Comparison of ENCODE assay signal across 1 cellular context in the genomic region with DNA sequence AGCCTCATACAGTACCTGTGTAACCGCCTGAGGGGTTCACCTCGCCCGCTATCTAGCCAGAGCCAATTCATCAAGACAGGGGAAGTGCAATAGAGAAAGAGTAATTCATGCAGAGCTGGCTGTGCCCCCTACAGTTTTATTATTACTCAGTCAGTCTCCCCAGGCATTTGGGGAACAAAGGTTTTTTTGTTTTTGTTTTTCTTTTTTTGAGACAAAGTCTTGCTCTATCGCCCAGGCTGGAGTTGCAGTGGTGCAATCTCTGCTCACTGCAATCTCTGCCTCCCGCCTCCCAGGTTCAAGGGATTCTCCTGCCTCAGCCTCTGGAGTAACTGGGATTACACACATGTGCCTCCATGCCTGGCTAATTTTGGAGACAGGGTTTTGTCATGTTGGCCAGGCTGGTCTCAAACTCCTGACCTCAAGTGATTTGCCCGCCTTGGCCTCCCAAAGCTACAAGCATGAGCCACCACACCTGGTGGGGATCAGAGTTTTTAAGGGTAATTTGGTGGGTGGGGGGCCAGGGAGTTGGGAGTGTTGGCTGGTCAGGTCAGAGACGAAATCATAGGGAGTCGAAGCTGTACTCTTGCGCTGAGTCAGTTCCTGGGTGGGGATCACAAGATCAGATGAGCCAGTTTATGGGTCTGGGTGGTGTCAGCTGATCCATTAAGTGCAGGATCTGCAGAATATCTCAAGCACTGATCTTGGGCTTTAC.
TF ChIP-seq lines count a peak whose summit lies in the region.

No MANE protein-coding gene starts in this region.

TF ChIP-seq in H1, 55 proteins besides CTCF, POLR2A, EP300 and RAD21 (continued from another document):
- TF ChIP-seq, protein P1, sequence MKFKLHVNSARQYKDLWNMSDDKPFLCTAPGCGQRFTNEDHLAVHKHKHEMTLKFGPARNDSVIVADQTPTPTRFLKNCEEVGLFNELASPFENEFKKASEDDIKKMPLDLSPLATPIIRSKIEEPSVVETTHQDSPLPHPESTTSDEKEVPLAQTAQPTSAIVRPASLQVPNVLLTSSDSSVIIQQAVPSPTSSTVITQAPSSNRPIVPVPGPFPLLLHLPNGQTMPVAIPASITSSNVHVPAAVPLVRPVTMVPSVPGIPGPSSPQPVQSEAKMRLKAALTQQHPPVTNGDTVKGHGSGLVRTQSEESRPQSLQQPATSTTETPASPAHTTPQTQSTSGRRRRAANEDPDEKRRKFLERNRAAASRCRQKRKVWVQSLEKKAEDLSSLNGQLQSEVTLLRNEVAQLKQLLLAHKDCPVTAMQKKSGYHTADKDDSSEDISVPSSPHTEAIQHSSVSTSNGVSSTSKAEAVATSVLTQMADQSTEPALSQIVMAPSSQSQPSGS (IDR thresholded peaks at IDR 0.05; ENCODE audit: low read length), result no peak
- TF ChIP-seq BRCA1 (IDR thresholded peaks at IDR 0.05; ENCODE audit: low read depth, low read length) (no peak), CBX5 (IDR thresholded peaks at IDR 0.05; ENCODE audit: low read depth, low read length) (no peak), EGR1 (IDR thresholded peaks at IDR 0.05; ENCODE audit: borderline replicate concordance, low read depth, low read length) (no peak), KDM1A (IDR thresholded peaks at IDR 0.05; ENCODE audit: borderline replicate concordance, low read length) (no peak), PHF8 (conservative IDR thresholded peaks at IDR 0.05; ENCODE audit: low read depth, low read length) (no peak), YY1 (IDR thresholded peaks at IDR 0.05; ENCODE audit: low read depth, low read length) (no peak), CHD1 (IDR thresholded peaks at IDR 0.05; ENCODE audit: low read depth, low read length) (no peak)
- TF ChIP-seq, protein P2, sequence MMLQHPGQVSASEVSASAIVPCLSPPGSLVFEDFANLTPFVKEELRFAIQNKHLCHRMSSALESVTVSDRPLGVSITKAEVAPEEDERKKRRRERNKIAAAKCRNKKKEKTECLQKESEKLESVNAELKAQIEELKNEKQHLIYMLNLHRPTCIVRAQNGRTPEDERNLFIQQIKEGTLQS (IDR thresholded peaks at IDR 0.05; ENCODE audit: insufficient read depth, low read depth, low read length), result no peak
- TF ChIP-seq, protein P3, sequence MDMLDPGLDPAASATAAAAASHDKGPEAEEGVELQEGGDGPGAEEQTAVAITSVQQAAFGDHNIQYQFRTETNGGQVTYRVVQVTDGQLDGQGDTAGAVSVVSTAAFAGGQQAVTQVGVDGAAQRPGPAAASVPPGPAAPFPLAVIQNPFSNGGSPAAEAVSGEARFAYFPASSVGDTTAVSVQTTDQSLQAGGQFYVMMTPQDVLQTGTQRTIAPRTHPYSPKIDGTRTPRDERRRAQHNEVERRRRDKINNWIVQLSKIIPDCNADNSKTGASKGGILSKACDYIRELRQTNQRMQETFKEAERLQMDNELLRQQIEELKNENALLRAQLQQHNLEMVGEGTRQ (IDR thresholded peaks at IDR 0.05; ENCODE audit: low read length), result no peak
